ENCODE assay signal across 9 cellular contexts in the genomic region with DNA sequence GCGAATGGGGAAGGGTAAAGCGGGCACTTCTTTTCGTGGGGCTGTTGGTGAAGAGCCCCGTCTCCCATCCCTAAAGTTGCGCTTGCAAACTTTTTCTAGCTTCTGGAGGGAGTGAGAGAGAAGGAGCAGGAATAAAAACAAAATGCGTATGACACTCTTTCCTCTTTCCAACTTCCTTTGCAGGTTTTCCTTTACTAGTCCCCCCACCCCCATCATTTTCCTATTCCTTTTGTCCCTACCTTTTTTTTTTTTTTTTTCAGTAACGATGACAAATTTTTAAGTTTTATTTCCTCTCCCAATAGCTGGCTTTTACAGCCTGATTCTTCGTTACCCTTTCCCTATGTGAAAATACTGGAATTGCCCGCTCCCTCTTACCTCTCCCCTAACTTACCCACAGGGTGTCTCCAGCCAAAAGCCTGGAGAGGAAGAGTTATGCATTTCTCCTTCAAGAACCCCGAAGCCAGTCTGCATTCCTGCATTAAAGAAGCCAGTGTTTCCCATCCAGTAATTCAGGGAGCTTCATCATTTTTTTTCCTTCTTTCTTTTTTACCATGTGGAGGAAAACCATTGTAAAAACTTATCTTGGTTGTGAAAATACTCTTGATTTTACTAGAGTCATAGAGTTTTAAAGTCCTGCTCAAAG. TPM values are rescaled to one million over a fixed set of nuclear protein-coding genes. Genes with fewer than 3 reads are reported as not detected.
DNase-seq lines count a peak whose midpoint lies in the region; ATAC-seq, FAIRE-seq and TF ChIP-seq lines count a peak whose summit lies in the region.
"Had no signal": no experiment of that assay in that cellular context is flagged by ENCODE, and none has a peak within 500 bp of the region (broad histone marks: within the 10 kb centered on the region; RNA-seq: fewer than 3 reads in every experiment).

No MANE protein-coding gene starts in this region.

- H3K4me1 ChIP-seq in HepG2 (ENCODE audit: insufficient read depth, low read length), result no peaks in the 10 kb centered on the region
- H3K4me1 ChIP-seq in thoracic aorta (ENCODE audit: control insufficient read depth in 1 of 2, low read depth in 2 of 2), result peaks cover 0 to 18% of the 10 kb centered on the region in 2 donors

- no peaks in the 10 kb centered on the region for H4K20me1 ChIP-seq in HepG2 (ENCODE audit: insufficient read depth, low read length)

- intact Hi-C loops in MCF 10A (cut with micrococcal nuclease) (loop anchor here (1.0 to 5.0 kb wide), 8 partner anchors 19 to 588 kb away; no protein-coding TSS in a partner anchor), HepG2 (cut with micrococcal nuclease; ENCODE audit: unreplicated experiment) (no loop called here)

- CTCF ChIA-PET in activated CD4-positive, alpha-beta T cell treated with anti-CD3 and anti-CD28 coated beads, Interleukin-2, amount 10 ng/mL, durations not matched to agents 7 days and 5 days (lab: Charles Lee), result no interaction called here
- CTCF ChIA-PET in MCF 10A (lab: Yijun Ruan, JAX) (interaction anchor here (0.6 to 2.3 kb wide), 10 partner anchors 10 to 399 kb away, joined by 3 to 18 read pairs (median 4); no protein-coding TSS in a partner anchor), HepG2 (lab: Yijun Ruan, JAX; ENCODE audit: low intra/inter-chr PET ratio, low total read pairs) (no interaction called here)

- no peaks in the 10 kb centered on the region for H3K36me3 ChIP-seq in HepG2 (replicated peaks in 1 of 2; ENCODE audit: control insufficient read depth in 1 of 2, insufficient read depth in 2 of 2, low read length in 2 of 2)
- no peaks in the 10 kb centered on the region for H3K36me3 ChIP-seq in thoracic aorta

- no peaks in the 10 kb centered on the region for H3K9me3 ChIP-seq in HepG2 (ENCODE audit: low read length)
- H3K9me3 ChIP-seq in thoracic aorta, result no peaks in the 10 kb centered on the region

- H3K4me1 Mint-ChIP-seq in activated CD4-positive, alpha-beta T cell treated with anti-CD3 and anti-CD28 coated beads, Interleukin-2, amount 10 ng/mL, durations not matched to agents 7 days and 5 days, result peaks cover 18% of the 10 kb centered on the region
- H3K4me1 Mint-ChIP-seq in MCF 10A (ENCODE audit: insufficient read depth, unreplicated experiment), result peaks cover 19% of the 10 kb centered on the region

- no peak for TF ChIP-seq CTCF in MCF 10A (IDR thresholded peaks at IDR 0.05; ENCODE audit: unreplicated experiment)
- no peak for TF ChIP-seq CTCF in HepG2 (CRISPR knock-in tag; IDR thresholded peaks at IDR 0.05)
- no peak for TF ChIP-seq CTCF in thoracic aorta (IDR thresholded peaks at IDR 0.05)

- in situ Hi-C loops in HepG2 (cut with HindIII; ENCODE audit: extremely low pct_ligation_motif_present, low pct_unique_long_range_greater_than_20kb), result no loop called here

- no peaks in the 10 kb centered on the region for H3K79me2 ChIP-seq in HepG2 (ENCODE audit: insufficient read depth, low read length)

- no peak overlapping the region for H3K27ac Mint-ChIP-seq in activated CD4-positive, alpha-beta T cell treated with anti-CD3 and anti-CD28 coated beads, Interleukin-2, amount 10 ng/mL, durations not matched to agents 7 days and 5 days
- H3K27ac Mint-ChIP-seq in MCF 10A (ENCODE audit: low read depth, unreplicated experiment), result peak overlapping the region; percentile 95

- no peak for DNase-seq in activated CD4-positive, alpha-beta T cell treated with anti-CD3 and anti-CD28 coated beads, Interleukin-2, amount 10 ng/mL, durations not matched to agents 7 days and 5 days
- no peak for DNase-seq in activated CD4-positive, alpha-beta T cell treated with anti-CD3 and anti-CD28 coated beads for 1 hour
- DNase-seq in MCF 10A (ENCODE audit: unreplicated experiment) (no peak), HepG2 (ENCODE audit: low spot score) (no peak), thoracic aorta (ENCODE audit: low spot score) (no peak), NCI-H1930 (lab: John Stamatoyannopoulos, UW) (no peak), DMS114 treated with DMSO at 0.1 percent for 48 hours (lab: John Stamatoyannopoulos, UW; ENCODE audit: unreplicated experiment) (no peak), A172 (ENCODE audit: low spot score) (no peak)

- no peak for FAIRE-seq in HepG2 (lab: Jason Lieb, UNC)

- no peak for TF ChIP-seq POLR2A in HepG2 (IDR thresholded peaks at IDR 0.05; ENCODE audit: insufficient read depth in 1 of 2, low read depth in 2 of 2, low read length in 2 of 2)

- WGBS in HepG2 (ENCODE audit: low lambda C conversion rate), result 5% methylated on average over 10 of the region's 10 CpGs

- no peak overlapping the region for H2AFZ ChIP-seq in HepG2 (ENCODE audit: low read length)

- peak overlapping the region; percentile 49 for H3K4me2 ChIP-seq in HepG2 (ENCODE audit: low read depth, low read length)

- no peaks in the 10 kb centered on the region for H3K36me3 Mint-ChIP-seq in activated CD4-positive, alpha-beta T cell treated with anti-CD3 and anti-CD28 coated beads, Interleukin-2, amount 10 ng/mL, durations not matched to agents 7 days and 5 days (ENCODE audit: low read depth)
- peaks cover 5% of the 10 kb centered on the region for H3K36me3 Mint-ChIP-seq in MCF 10A (ENCODE audit: insufficient read depth, unreplicated experiment)

- no peak for TF ChIP-seq RAD21 in HepG2 (CRISPR knock-in tag; IDR thresholded peaks at IDR 0.05)

- H3K27me3 ChIP-seq in HepG2 (ENCODE audit: control insufficient read depth in 1 of 2, insufficient read depth in 2 of 2, low read length in 2 of 2) (peaks cover 3 to 17% of the 10 kb centered on the region in 2 experiments; a peak in 3 of 5 replicates), thoracic aorta (replicated peaks; ENCODE audit: insufficient read depth) (no peaks in the 10 kb centered on the region)

- BruUV-seq in MCF 10A (replicated peaks; lab: Mats Ljungman, UMichigan) (TSS peak; percentile 63), HepG2 (replicated peaks; lab: Mats Ljungman, UMichigan) (no TSS peak)

- H3K9me3 Mint-ChIP-seq in activated CD4-positive, alpha-beta T cell treated with anti-CD3 and anti-CD28 coated beads, Interleukin-2, amount 10 ng/mL, durations not matched to agents 7 days and 5 days, result peaks cover 2% of the 10 kb centered on the region
- H3K9me3 Mint-ChIP-seq in MCF 10A (ENCODE audit: unreplicated experiment), result no peaks in the 10 kb centered on the region

- H3K27ac ChIP-seq in HepG2 (ENCODE audit: extremely low read length, insufficient read depth, low read length) (no peak overlapping the region), thoracic aorta (peak overlapping the region; percentile 88 to 93)
- H3K27ac ChIP-seq: C4-2B had no signal

- H3K9ac ChIP-seq in HepG2 (ENCODE audit: insufficient read depth, low read depth, low read length), result no peak overlapping the region

- no peak for ATAC-seq in HepG2
- ATAC-seq in thoracic aorta (ENCODE audit: insufficient number of reproducible peaks, low FRiP score, low read depth), result peak; percentile 9

- peak overlapping the region; percentile 59 for H3K4me3 Mint-ChIP-seq in activated CD4-positive, alpha-beta T cell treated with anti-CD3 and anti-CD28 coated beads, Interleukin-2, amount 10 ng/mL, durations not matched to agents 7 days and 5 days
- peak overlapping the region; percentile 94 for H3K4me3 Mint-ChIP-seq in MCF 10A (ENCODE audit: unreplicated experiment)

- TF ChIP-seq EP300 in HepG2 (IDR thresholded peaks at IDR 0.05; ENCODE audit: low read depth in 2 of 2, low read length in 2 of 2) (no peak), HepG2 (CRISPR knock-in tag; IDR thresholded peaks at IDR 0.05; ENCODE audit: borderline replicate concordance) (no peak)

- H3K4me3 ChIP-seq in HepG2 (replicated peaks in 1 of 3; ENCODE audit: insufficient read depth in 1 of 3, low read depth in 2 of 3, low read length in 3 of 3) (peak overlapping the region in 1 of 3 experiments; percentile 44; a peak in 1 of 6 replicates), thoracic aorta (peak overlapping the region; percentile 92)

- POLR2A ChIA-PET in activated CD4-positive, alpha-beta T cell treated with anti-CD3 and anti-CD28 coated beads, Interleukin-2, amount 10 ng/mL, durations not matched to agents 7 days and 5 days (lab: Charles Lee), result no interaction called here
- POLR2A ChIA-PET in MCF 10A (lab: Yijun Ruan, JAX), result interaction anchor here (0.6 to 6.1 kb wide), 28 partner anchors 9 to 533 kb away, joined by 3 to 125 read pairs (median 6); no protein-coding TSS in a partner anchor
- POLR2A ChIA-PET in HepG2 (lab: Yijun Ruan, JAX), result no interaction called here

- H3K27me3 Mint-ChIP-seq in activated CD4-positive, alpha-beta T cell treated with anti-CD3 and anti-CD28 coated beads, Interleukin-2, amount 10 ng/mL, durations not matched to agents 7 days and 5 days, result peaks cover 38% of the 10 kb centered on the region
- H3K27me3 Mint-ChIP-seq in MCF 10A (ENCODE audit: insufficient read depth, unreplicated experiment), result no peaks in the 10 kb centered on the region

TF ChIP-seq in HepG2, 621 proteins besides CTCF, POLR2A, EP300 and RAD21 (continues in another document):
- no peak for TF ChIP-seq TMF1 (CRISPR knock-in tag; IDR thresholded peaks at IDR 0.05; ENCODE audit: low read depth)

RNA-seq across cellular contexts. Expression of a gene that starts 0.6 kb away (rescaled TPM):
- not detected for total RNA-seq in activated CD4-positive, alpha-beta T cell treated with anti-CD3 and anti-CD28 coated beads, Interleukin-2, amount 10 ng/mL, durations not matched to agents 7 days and 5 days
- total RNA-seq in MCF 10A (2022), result 36.2 and 50.7 TPM in 2 replicates
- not detected in 2 replicates for total RNA-seq in HepG2 (2016; rRNA removed; fragmentation: Illumina TruSeq; extraction: Trizol)
- not detected in 2 replicates for total RNA-seq in HepG2 (2016; cell fraction: cytosol; rRNA removed; fragmentation: Illumina TruSeq; extraction: Trizol; ENCODE audit: low read depth)
- not detected in 2 replicates for total RNA-seq in HepG2 (2016; cell fraction: insoluble cytoplasmic fraction; rRNA removed; fragmentation: Illumina TruSeq; extraction: Trizol)
- total RNA-seq in HepG2 (2016; cell fraction: membrane; rRNA removed; fragmentation: Illumina TruSeq; extraction: Trizol), result not detected in 2 replicates
- total RNA-seq in HepG2 (2016; cell fraction: nucleus; rRNA removed; fragmentation: Illumina TruSeq; extraction: Trizol), result not detected in 2 replicates
- not detected in 2 replicates for polyA plus RNA-seq in HepG2 (2011; rRNA removed)
- 0.04 TPM in 1 of 2 replicates, not detected in the other for polyA plus RNA-seq in HepG2 (2011; cell fraction: cytosol; rRNA removed)
- not detected in 2 replicates for polyA plus RNA-seq in HepG2 (2011; cell fraction: nucleus; rRNA removed)
- polyA plus RNA-seq in HepG2 (2012), result not detected in 2 replicates
- polyA plus RNA-seq in HepG2 (2016; cell fraction: cytosol; fragmentation: Illumina TruSeq; extraction: Trizol; ENCODE audit: low read depth), result not detected in 2 replicates
- not detected in 2 replicates for polyA plus RNA-seq in HepG2 (2016; cell fraction: insoluble cytoplasmic fraction; fragmentation: Illumina TruSeq; extraction: Trizol; ENCODE audit: low read depth)
- polyA plus RNA-seq in HepG2 (2016; cell fraction: membrane; fragmentation: Illumina TruSeq; extraction: Trizol; ENCODE audit: low read depth), result not detected in 2 replicates
- not detected in 2 replicates for polyA plus RNA-seq in HepG2 (2016; cell fraction: nucleus; fragmentation: Illumina TruSeq; extraction: Trizol; ENCODE audit: insufficient read depth, low read depth)
- polyA minus RNA-seq in HepG2 (2011; rRNA and poly(A)+ RNA removed; ENCODE audit: low replicate concordance), result 1.8 TPM in 1 of 2 replicates, not detected in the other
- not detected in 2 replicates for polyA minus RNA-seq in HepG2 (2011; cell fraction: cytosol; rRNA and poly(A)+ RNA removed)
- not detected in 2 replicates for polyA minus RNA-seq in HepG2 (2011; cell fraction: nucleus; rRNA and poly(A)+ RNA removed)
- 10 to 100 TPM; 15.0 to 25.0 TPM for total RNA-seq in thoracic aorta
- total RNA-seq in A172 (2014; rRNA removed; shearing (Covaris generic)), result 6.5 and 8.8 TPM in 2 replicates
